Comparison of ENCODE assay signal across 8 cellular contexts in genomic region chr13:67229438-67230242, GRCh38. TPM values are rescaled to one million over a fixed set of nuclear protein-coding genes. Genes with fewer than 3 reads are reported as not detected.
DNase-seq lines count a peak whose midpoint lies in the region; ATAC-seq and TF ChIP-seq lines count a peak whose summit lies in the region.

No MANE protein-coding gene starts in this region.

- DNase-seq in activated T-cell treated with anti-CD3 and anti-CD28 coated beads, Interleukin-2, amount 50 U/mL, for 24 hours, result peak; percentile 32
- DNase-seq in activated T-cell treated with anti-CD3 and anti-CD28 coated beads, Interleukin-2, amount 50 U/mL, for 72 hours, result no peak
- DNase-seq in HL-60 (ENCODE audit: low read depth in 1 of 2, low spot score in 1 of 2) (no peak), right lobe of liver (no peak), RKO (ENCODE audit: low spot score) (no peak), ureter (ENCODE audit: low spot score) (no peak)
- DNase-seq in central memory CD4-positive, alpha-beta T cell, result peak; percentile 3

- peaks cover 2% of the 10 kb centered on the region for H3K36me3 Mint-ChIP-seq in activated T-cell treated with anti-CD3 and anti-CD28 coated beads, Interleukin-2, amount 50 U/mL, for 24 hours (ENCODE audit: low read depth)
- H3K36me3 Mint-ChIP-seq in activated T-cell treated with anti-CD3 and anti-CD28 coated beads, Interleukin-2, amount 50 U/mL, for 72 hours (ENCODE audit: insufficient read depth in 2 of 2), result no peaks in the 10 kb centered on the region
- H3K36me3 Mint-ChIP-seq in stimulated activated memory B cell treated with anti-CD40 and anti-IgM and Interleukin-4, amounts not matched to agents 10 μg/mL and 1 μg/mL and 100 μg/mL, for 72 hours, result no peaks in the 10 kb centered on the region

- peaks cover 0 to 5% (median 0%) of the 10 kb centered on the region in 4 donors for H3K4me1 ChIP-seq in right lobe of liver

- H3K27ac Mint-ChIP-seq in activated T-cell treated with anti-CD3 and anti-CD28 coated beads, Interleukin-2, amount 50 U/mL, for 24 hours, result no peak overlapping the region
- H3K27ac Mint-ChIP-seq in activated T-cell treated with anti-CD3 and anti-CD28 coated beads, Interleukin-2, amount 50 U/mL, for 72 hours, result no peak overlapping the region
- H3K27ac Mint-ChIP-seq in stimulated activated memory B cell treated with anti-CD40 and anti-IgM and Interleukin-4, amounts not matched to agents 10 μg/mL and 1 μg/mL and 100 μg/mL, for 72 hours, result no peak overlapping the region

- WGBS in right lobe of liver (ENCODE audit: insufficient coverage, low coverage, low lambda C conversion rate, missing lambda C conversion rate), result under 1% methylated on average over 19 of the region's 19 CpGs

- H3K27me3 Mint-ChIP-seq in activated T-cell treated with anti-CD3 and anti-CD28 coated beads, Interleukin-2, amount 50 U/mL, for 24 hours, result peaks cover 24% of the 10 kb centered on the region
- peaks cover 16% of the 10 kb centered on the region for H3K27me3 Mint-ChIP-seq in activated T-cell treated with anti-CD3 and anti-CD28 coated beads, Interleukin-2, amount 50 U/mL, for 72 hours (ENCODE audit: low read depth)
- H3K27me3 Mint-ChIP-seq in stimulated activated memory B cell treated with anti-CD40 and anti-IgM and Interleukin-4, amounts not matched to agents 10 μg/mL and 1 μg/mL and 100 μg/mL, for 72 hours, result no peaks in the 10 kb centered on the region

- no peak for TF ChIP-seq POLR2A in right lobe of liver (IDR thresholded peaks at IDR 0.05)

- no peak for ATAC-seq in activated T-cell treated with anti-CD3 and anti-CD28 coated beads, Interleukin-2, amount 50 U/mL, for 72 hours (replicated peaks in 1 of 2)
- ATAC-seq in right lobe of liver, result no peak
- no peak for ATAC-seq in stimulated activated memory B cell treated with anti-CD40 and anti-IgM and Interleukin-4, amounts not matched to agents 10 μg/mL and 1 μg/mL and 100 μg/mL, for 72 hours

- H3K36me3 ChIP-seq in right lobe of liver, result no peaks in the 10 kb centered on the region

- H3K4me1 Mint-ChIP-seq in activated T-cell treated with anti-CD3 and anti-CD28 coated beads, Interleukin-2, amount 50 U/mL, for 24 hours (ENCODE audit: low read depth), result peaks cover 11% of the 10 kb centered on the region
- no peaks in the 10 kb centered on the region for H3K4me1 Mint-ChIP-seq in activated T-cell treated with anti-CD3 and anti-CD28 coated beads, Interleukin-2, amount 50 U/mL, for 72 hours (ENCODE audit: low read depth)
- peaks cover 11% of the 10 kb centered on the region for H3K4me1 Mint-ChIP-seq in stimulated activated memory B cell treated with anti-CD40 and anti-IgM and Interleukin-4, amounts not matched to agents 10 μg/mL and 1 μg/mL and 100 μg/mL, for 72 hours

- H3K9me3 ChIP-seq in right lobe of liver, result no peaks in the 10 kb centered on the region

- H3K4me3 ChIP-seq in HL-60 (replicated peaks; ENCODE audit: insufficient read depth, low read length), result peak overlapping the region; percentile 61
- H3K4me3 ChIP-seq in right lobe of liver, result peak overlapping the region; percentile 66 to 75 (median 69)

- intact Hi-C loops in right lobe of liver (cut with DNase I), result no loop called here

- H3K9me3 Mint-ChIP-seq in activated T-cell treated with anti-CD3 and anti-CD28 coated beads, Interleukin-2, amount 50 U/mL, for 24 hours, result no peaks in the 10 kb centered on the region
- no peaks in the 10 kb centered on the region for H3K9me3 Mint-ChIP-seq in activated T-cell treated with anti-CD3 and anti-CD28 coated beads, Interleukin-2, amount 50 U/mL, for 72 hours
- H3K9me3 Mint-ChIP-seq in stimulated activated memory B cell treated with anti-CD40 and anti-IgM and Interleukin-4, amounts not matched to agents 10 μg/mL and 1 μg/mL and 100 μg/mL, for 72 hours, result no peaks in the 10 kb centered on the region

- H3K4me3 Mint-ChIP-seq in activated T-cell treated with anti-CD3 and anti-CD28 coated beads, Interleukin-2, amount 50 U/mL, for 24 hours, result no peak overlapping the region
- H3K4me3 Mint-ChIP-seq in activated T-cell treated with anti-CD3 and anti-CD28 coated beads, Interleukin-2, amount 50 U/mL, for 72 hours, result no peak overlapping the region
- no peak overlapping the region for H3K4me3 Mint-ChIP-seq in stimulated activated memory B cell treated with anti-CD40 and anti-IgM and Interleukin-4, amounts not matched to agents 10 μg/mL and 1 μg/mL and 100 μg/mL, for 72 hours

- peaks cover 56% of the 10 kb centered on the region for H3K27me3 ChIP-seq in HL-60 (ENCODE audit: insufficient read depth, poor library complexity, severe bottlenecking)
- H3K27me3 ChIP-seq in right lobe of liver, result no peaks in the 10 kb centered on the region

- no peak overlapping the region for H3K27ac ChIP-seq in HL-60 (replicated peaks)
- H3K27ac ChIP-seq in right lobe of liver, result peak overlapping the region in 1 of 3 donors; percentile 11

- TF ChIP-seq CTCF in HL-60 (IDR thresholded peaks at IDR 0.05; ENCODE audit: insufficient read depth, low read length) (no peak), right lobe of liver (IDR thresholded peaks at IDR 0.05) (no peak)

RNA-seq across cellular contexts. Expression of gene PCDH9, which starts 0.5 kb away (rescaled TPM):
- under 1 TPM; 0.12 to 0.34 TPM for total RNA-seq in activated T-cell treated with anti-CD3 and anti-CD28 coated beads, Interleukin-2, amount 50 U/mL, for 72 hours
- total RNA-seq in right lobe of liver (1 to 10 TPM; 1.6 to 3.9 (median 3.1) TPM), ureter (19.0 TPM)

Comparison
In these comparisons a context has a peak if more than half of its experiments do, and no peak if none do; other contexts are left out.
1. DNase-seq: peak in activated T-cell treated with anti-CD3 and anti-CD28 coated beads, Interleukin-2, amount 50 U/mL, for 24 hours (single experiment) and central memory CD4-positive, alpha-beta T cell (single experiment); none in activated T-cell treated with anti-CD3 and anti-CD28 coated beads, Interleukin-2, amount 50 U/mL, for 72 hours (0 of 2), HL-60 (0 of 2), right lobe of liver (0 of 3), RKO (single experiment) and ureter (single experiment).